ENCODE assay signal across 20 cellular contexts in genomic region chr1:242690849-242691602, GRCh38.
DNase-seq lines count a peak whose midpoint lies in the region; ATAC-seq and TF ChIP-seq lines count a peak whose summit lies in the region.
"Had no signal": no experiment of that assay in that cellular context is flagged by ENCODE, and none has a peak within 500 bp of the region (broad histone marks: within the 10 kb centered on the region; RNA-seq: fewer than 3 reads in every experiment).

No MANE protein-coding gene starts in this region.

- H3K4me1 ChIP-seq in GM23338 (ENCODE audit: insufficient read depth), result no peaks in the 10 kb centered on the region
- H3K4me1 ChIP-seq in Panc1 (ENCODE audit: control insufficient read depth, insufficient read depth, low read length), result no peaks in the 10 kb centered on the region
- H3K4me1 ChIP-seq in neuronal stem cell (ENCODE audit: control insufficient read depth in 2 of 2, insufficient read depth in 1 of 2, low read depth in 1 of 2, low read length in 2 of 2), result peaks cover 0 to 7% of the 10 kb centered on the region in 2 donors
- H3K4me1 ChIP-seq: BLaER1 had no signal

- in situ Hi-C loops in Panc1 (cut with HindIII; ENCODE audit: low pct_unique_long_range_greater_than_20kb, low sequenced_read_pairs), result no loop called here

- H2AK5ac ChIP-seq in neuronal stem cell (ENCODE audit: low read depth, low read length), result no peak overlapping the region

- H3K4me2 ChIP-seq in GM23338 (no peak overlapping the region), neuronal stem cell (ENCODE audit: insufficient read depth, low read length, poor library complexity, severe bottlenecking) (no peak overlapping the region)
- H3K4me2 ChIP-seq: BLaER1 had no signal

- BruUV-seq in Panc1 (replicated peaks; lab: Mats Ljungman, UMichigan), result no TSS peak

- no peak overlapping the region for H3K9ac ChIP-seq in neuronal stem cell (ENCODE audit: low read depth, low read length, poor library complexity)
- H3K9ac ChIP-seq: BLaER1 had no signal

- no peaks in the 10 kb centered on the region for H3F3A ChIP-seq in GM23338 (replicated peaks; ENCODE audit: low read depth)

- no peak overlapping the region for H3K4me3 ChIP-seq in GM23338
- H3K4me3 ChIP-seq in Panc1 (ENCODE audit: low read depth in 2 of 2, low read length in 2 of 2), result peak overlapping the region; percentile 22 to 54
- H3K4me3 ChIP-seq in neuronal stem cell (ENCODE audit: low read length in 2 of 2), result no peak overlapping the region
- H3K4me3 ChIP-seq: BLaER1, K562 had no signal

- H3K18ac ChIP-seq in neuronal stem cell (ENCODE audit: low read length), result peak overlapping the region; percentile 45

- no peaks in the 10 kb centered on the region for H3K79me2 ChIP-seq in GM23338 (replicated peaks; ENCODE audit: insufficient read depth)

- no peak overlapping the region for H2BK15ac ChIP-seq in neuronal stem cell (ENCODE audit: low read length)

- no peaks in the 10 kb centered on the region for H4K20me1 ChIP-seq in GM23338 (replicated peaks; ENCODE audit: insufficient read depth)
- H4K20me1 ChIP-seq: BLaER1 had no signal

- intact Hi-C loops in Panc1 (cut with micrococcal nuclease; ENCODE audit: unreplicated experiment), result no loop called here

- CTCF ChIA-PET in Panc1 (lab: Charles Lee), result no interaction called here

- POLR2A ChIA-PET in Panc1 (lab: Charles Lee), result no interaction called here

- H3K4me1 Mint-ChIP-seq in GM23338, result no peaks in the 10 kb centered on the region
- H3K4me1 Mint-ChIP-seq: H9 had no signal

- H3K36me3 Mint-ChIP-seq in GM23338 (ENCODE audit: low read depth), result 0 out of 3 replicates have a peak, but pooled peaks cover 3% of the 10 kb centered on the region
- H3K36me3 Mint-ChIP-seq: CD8-positive, alpha-beta T cell had no signal

- no peaks in the 10 kb centered on the region for H3K9me3 ChIP-seq in Panc1 (ENCODE audit: control insufficient read depth, insufficient read depth, low read depth, low read length)
- no peaks in the 10 kb centered on the region for H3K9me3 ChIP-seq in neuronal stem cell (replicated peaks in 1 of 2; ENCODE audit: control insufficient read depth in 2 of 2, insufficient read depth in 1 of 2, low read depth in 1 of 2, low read length in 2 of 2)

- no peak overlapping the region for H3K4ac ChIP-seq in neuronal stem cell (ENCODE audit: low read length)

- H3K27ac ChIP-seq in GM23338 (ENCODE audit: low read depth), result no peak overlapping the region
- H3K27ac ChIP-seq in Panc1 (ENCODE audit: low read length), result no peak overlapping the region
- H3K27ac ChIP-seq in neuronal stem cell (replicated peaks; ENCODE audit: low read length), result no peak overlapping the region
- H3K27ac ChIP-seq: BLaER1 had no signal

- 0 out of 2 replicates have a peak overlapping the region, but pooled peaks have one; percentile 23 for H2AFZ ChIP-seq in GM23338
- H2AFZ ChIP-seq in neuronal stem cell (ENCODE audit: low read length), result peak overlapping the region; percentile 10

- no peak for TF ChIP-seq CTCF in GM23338 (conservative IDR thresholded peaks at IDR 0.05; ENCODE audit: low read depth in 2 of 2)
- peak; percentile 22 for TF ChIP-seq CTCF in Panc1 (IDR thresholded peaks at IDR 0.05)

- H4K91ac ChIP-seq in neuronal stem cell (ENCODE audit: low read depth, low read length, poor library complexity), result no peak overlapping the region

- no peak overlapping the region for H3K4me3 Mint-ChIP-seq in GM23338
- H3K4me3 Mint-ChIP-seq: CD8-positive, alpha-beta T cell; H9 had no signal

- WGBS in neuronal stem cell (ENCODE audit: extremely low coverage in 2 of 2, insufficient read length in 2 of 2, insufficient replicate concordance in 1 of 2), 2 donors, result no CpG with 5 or more reads among the region's 8 CpGs

- H3K9me2 ChIP-seq in GM23338 (ENCODE audit: insufficient read depth), result no peaks in the 10 kb centered on the region

- H3K27ac Mint-ChIP-seq in GM23338, result no peak overlapping the region
- H3K27ac Mint-ChIP-seq: CD8-positive, alpha-beta T cell; H9 had no signal

- no peak overlapping the region for H3K23ac ChIP-seq in neuronal stem cell (ENCODE audit: low read depth, low read length, poor library complexity)

- no peak overlapping the region for H3K14ac ChIP-seq in neuronal stem cell (ENCODE audit: low read length)

- peaks cover 5% of the 10 kb centered on the region; the same call in 2 of the 3 replicates for H3K9me3 Mint-ChIP-seq in GM23338

- no peak overlapping the region for H4K8ac ChIP-seq in neuronal stem cell (ENCODE audit: low read depth, low read length)

- H2BK12ac ChIP-seq in neuronal stem cell (ENCODE audit: low read length), result no peak overlapping the region

- no peaks in the 10 kb centered on the region for H3K79me1 ChIP-seq in neuronal stem cell (ENCODE audit: low read depth, low read length)

- DNase-seq in GM23338 (ENCODE audit: low spot score) (no peak), Panc1 (ENCODE audit: low read depth, low spot score) (no peak), neuronal stem cell (ENCODE audit: low spot score) (no peak), activated T-cell treated with anti-CD3 and anti-CD28 coated beads for 4 hours (no peak), NCI-H1694 treated with DMSO at 0.1 percent for 48 hours (lab: John Stamatoyannopoulos, UW) (no peak), NCI-H2196 treated with DMSO at 0.1 percent for 48 hours (lab: John Stamatoyannopoulos, UW; ENCODE audit: unreplicated experiment) (no peak)
- DNase-seq: CD8-positive, alpha-beta T cell; DMS79; H9; MV-4-11; NCI-H1417; NCI-H1930; NCI-H524 treated with DMSO at 0.1 percent for 48 hours; NK-92 treated with Interleukin-12 subunit alpha and Interleukin-12 subunit beta, amount 100 ng/mL, for 24 hours; OCI-M1; SW 1271 had no signal

- no peaks in the 10 kb centered on the region for H3K27me3 Mint-ChIP-seq in GM23338 (ENCODE audit: insufficient read depth, low read depth, poor library complexity)

- 0 out of 2 replicates have a peak, but pooled peaks cover 5% of the 10 kb centered on the region for H3K36me3 ChIP-seq in GM23338 (ENCODE audit: insufficient read depth)
- no peaks in the 10 kb centered on the region for H3K36me3 ChIP-seq in Panc1 (ENCODE audit: control insufficient read depth, insufficient read depth, low read length)
- H3K36me3 ChIP-seq in neuronal stem cell (replicated peaks in 1 of 2; ENCODE audit: control insufficient read depth in 2 of 2, insufficient read depth in 2 of 2, low read length in 2 of 2), result no peaks in the 10 kb centered on the region
- H3K36me3 ChIP-seq: BLaER1 had no signal

- no peak overlapping the region for H2BK5ac ChIP-seq in neuronal stem cell (ENCODE audit: low read length)

- no peak overlapping the region for H2BK120ac ChIP-seq in neuronal stem cell (ENCODE audit: low read depth, low read length)

- H3K27me3 ChIP-seq in GM23338 (ENCODE audit: insufficient read depth) (no peaks in the 10 kb centered on the region), Panc1 (ENCODE audit: control insufficient read depth, insufficient read depth, low read length) (no peaks in the 10 kb centered on the region), neuronal stem cell (ENCODE audit: control insufficient read depth in 3 of 3, insufficient read depth in 3 of 3, low read depth in 1 of 3, low read length in 3 of 3) (no peaks in the 10 kb centered on the region)
- H3K27me3 ChIP-seq: BLaER1 had no signal

- peak; percentile 63 for ATAC-seq in GM18508 (IDR thresholded peaks at IDR 0.05; ENCODE audit: insufficient read depth, unreplicated experiment)
- ATAC-seq in GM23338, result no peak
- peak; percentile 84 for ATAC-seq in Panc1
- no peak for ATAC-seq in GM21786 (IDR thresholded peaks at IDR 0.05; ENCODE audit: unreplicated experiment)
- ATAC-seq: CD8-positive, alpha-beta T cell; K562 had no signal

TF ChIP-seq in GM23338, 12 proteins besides CTCF, POLR2A, EP300 and RAD21 (continues in another document):
- no peak for TF ChIP-seq EZH2 (IDR thresholded peaks at IDR 0.05; ENCODE audit: low read depth, unreplicated experiment)
- TF ChIP-seq ZNF331 (CRISPR knock-in tag; IDR thresholded peaks at IDR 0.05; ENCODE audit: low read depth), result no peak
- TF ChIP-seq NANOG (IDR thresholded peaks at IDR 0.05; ENCODE audit: borderline replicate concordance), result no peak
- TF ChIP-seq ZNF114 (CRISPR knock-in tag; IDR thresholded peaks at IDR 0.05), result no peak
- TF ChIP-seq POLR2AphosphoS5 (IDR thresholded peaks at IDR 0.05; ENCODE audit: low read depth), result no peak
- TF ChIP-seq CREB1 (CRISPR knock-in tag; IDR thresholded peaks at IDR 0.05; ENCODE audit: low read depth), result no peak
- TF ChIP-seq ETS1 (IDR thresholded peaks at IDR 0.05), result no peak

Comparison
In these comparisons a context has a peak if more than half of its experiments do, and no peak if none do; other contexts are left out.
1. ATAC-seq: peak in GM18508 (single experiment) and Panc1 (single experiment); none in GM23338 (single experiment) and GM21786 (single experiment).
2. H3K4me3 ChIP-seq: peak in Panc1 (2 of 2); none in GM23338 (single experiment) and neuronal stem cell (0 of 2).